ENCODE assay signal across 22 cellular contexts in the genomic region with DNA sequence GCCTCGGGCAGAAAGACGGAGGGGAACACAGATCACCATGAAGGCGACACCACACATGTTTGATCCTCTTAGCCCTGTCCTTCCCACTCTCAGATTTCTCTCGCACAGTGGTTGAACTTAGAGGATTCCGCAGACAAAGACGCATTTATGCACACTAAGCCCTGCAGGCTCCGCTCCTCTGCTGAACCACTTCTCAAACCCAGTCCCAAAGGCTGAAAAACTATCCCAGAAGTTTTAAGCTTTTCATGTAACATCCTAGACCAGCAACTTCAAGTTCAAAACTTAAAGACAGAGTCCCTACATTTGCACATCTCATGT.
"Had no signal": no experiment of that assay in that cellular context is flagged by ENCODE, and none has a peak within 500 bp of the region (broad histone marks: within the 10 kb centered on the region; RNA-seq: fewer than 3 reads in every experiment).

No MANE protein-coding gene starts in this region.

- H3K4me3 ChIP-seq: cardiac muscle cell, SJSA1 had no signal

- H3K4me3 Mint-ChIP-seq: activated CD8-positive, alpha-beta T cell treated with anti-CD3 and anti-CD28 coated beads, Interleukin-2, amount 10 ng/mL, durations not matched to agents 7 days and 5 days; activated naive CD4-positive, alpha-beta T cell treated with anti-CD3 and anti-CD28 coated beads, Interleukin-2, amount 50 U/mL, for 24 hours; activated T-cell treated with anti-CD3 and anti-CD28 coated beads, Interleukin-2, amount 50 U/mL, for 24 hours; activated T-helper 1 cell treated with anti-CD3 and anti-CD28 coated beads, Interleukin-12 subunit alpha, Interleukin-12 subunit beta, Interleukin-2, Interleukin-4 antibody, amounts not matched to agents 30 ng/mL and 10 ng/mL and 1 ng/mL, durations not matched to agents 14 hours and 24 hours and 36 hours; T-helper 1 cell treated with Interleukin-12 subunit alpha and Interleukin-12 subunit beta and Interleukin-4 antibody, amounts not matched to agents 30 μg/mL and 1 μg/mL, for 36 hours; WTC11 had no signal

- H3K4me1 Mint-ChIP-seq: activated naive CD4-positive, alpha-beta T cell treated with anti-CD3 and anti-CD28 coated beads, Interleukin-2, amount 50 U/mL, for 24 hours; WTC11 had no signal

- H3K27me3 ChIP-seq: cardiac muscle cell, SJSA1 had no signal

- H3K27ac ChIP-seq: cardiac muscle cell, SJSA1 had no signal

- H3K36me3 ChIP-seq: cardiac muscle cell, SJSA1 had no signal

- H3K36me3 Mint-ChIP-seq: activated naive CD4-positive, alpha-beta T cell treated with anti-CD3 and anti-CD28 coated beads, Interleukin-2, amount 50 U/mL, for 24 hours; IgD-negative memory B cell had no signal

- H3K4me1 ChIP-seq: SJSA1 had no signal

- H3K9me3 ChIP-seq: SJSA1 had no signal

- DNase-seq: activated CD4-positive, alpha-beta T cell treated with anti-CD3 and anti-CD28 coated beads for 48 hours; activated CD4-positive, alpha-beta T cell treated with anti-CD3 and anti-CD28 coated beads, Interleukin-2, amount 50 U/mL, for 4 hours; activated CD4-positive, CD25-positive, alpha-beta regulatory T cell treated with anti-CD3 and anti-CD28 coated beads, Interleukin-2, amount 50 U/mL, for 72 hours; activated CD8-positive, alpha-beta T cell treated with anti-CD3 and anti-CD28 coated beads, Interleukin-2, amount 10 ng/mL, durations not matched to agents 7 days and 5 days; activated effector memory CD4-positive, alpha-beta T cell treated with Interleukin-2 at 50 U/mL for 16 hours; activated naive CD4-positive, alpha-beta T cell; activated T-cell treated with anti-CD3 and anti-CD28 coated beads, Interleukin-2, amount 50 U/mL, for 24 hours; aorta; KG1; NCI-H1048; NCI-H146; NCI-H1930; NCI-H2171; NCI-H226; NCI-H526 had no signal

- H3K27me3 Mint-ChIP-seq: activated naive CD4-positive, alpha-beta T cell treated with anti-CD3 and anti-CD28 coated beads, Interleukin-2, amount 50 U/mL, for 24 hours; activated T-cell treated with anti-CD3 and anti-CD28 coated beads, Interleukin-2, amount 50 U/mL, for 24 hours; IgD-negative memory B cell had no signal

- H3K27ac Mint-ChIP-seq: activated CD8-positive, alpha-beta T cell treated with anti-CD3 and anti-CD28 coated beads, Interleukin-2, amount 10 ng/mL, durations not matched to agents 7 days and 5 days; activated naive CD4-positive, alpha-beta T cell treated with anti-CD3 and anti-CD28 coated beads, Interleukin-2, amount 50 U/mL, for 24 hours; activated T-cell treated with anti-CD3 and anti-CD28 coated beads, Interleukin-2, amount 50 U/mL, for 24 hours; activated T-helper 1 cell treated with anti-CD3 and anti-CD28 coated beads, Interleukin-12 subunit alpha, Interleukin-12 subunit beta, Interleukin-2, Interleukin-4 antibody, amounts not matched to agents 30 ng/mL and 10 ng/mL and 1 ng/mL, durations not matched to agents 14 hours and 24 hours and 36 hours; IgD-negative memory B cell; T-helper 1 cell treated with Interleukin-12 subunit alpha and Interleukin-12 subunit beta and Interleukin-4 antibody, amounts not matched to agents 30 μg/mL and 1 μg/mL, for 36 hours; WTC11 had no signal

- H3K9me3 Mint-ChIP-seq: activated naive CD4-positive, alpha-beta T cell treated with anti-CD3 and anti-CD28 coated beads, Interleukin-2, amount 50 U/mL, for 24 hours had no signal
